ENCODE assay signal across 8 cellular contexts in the genomic region with DNA sequence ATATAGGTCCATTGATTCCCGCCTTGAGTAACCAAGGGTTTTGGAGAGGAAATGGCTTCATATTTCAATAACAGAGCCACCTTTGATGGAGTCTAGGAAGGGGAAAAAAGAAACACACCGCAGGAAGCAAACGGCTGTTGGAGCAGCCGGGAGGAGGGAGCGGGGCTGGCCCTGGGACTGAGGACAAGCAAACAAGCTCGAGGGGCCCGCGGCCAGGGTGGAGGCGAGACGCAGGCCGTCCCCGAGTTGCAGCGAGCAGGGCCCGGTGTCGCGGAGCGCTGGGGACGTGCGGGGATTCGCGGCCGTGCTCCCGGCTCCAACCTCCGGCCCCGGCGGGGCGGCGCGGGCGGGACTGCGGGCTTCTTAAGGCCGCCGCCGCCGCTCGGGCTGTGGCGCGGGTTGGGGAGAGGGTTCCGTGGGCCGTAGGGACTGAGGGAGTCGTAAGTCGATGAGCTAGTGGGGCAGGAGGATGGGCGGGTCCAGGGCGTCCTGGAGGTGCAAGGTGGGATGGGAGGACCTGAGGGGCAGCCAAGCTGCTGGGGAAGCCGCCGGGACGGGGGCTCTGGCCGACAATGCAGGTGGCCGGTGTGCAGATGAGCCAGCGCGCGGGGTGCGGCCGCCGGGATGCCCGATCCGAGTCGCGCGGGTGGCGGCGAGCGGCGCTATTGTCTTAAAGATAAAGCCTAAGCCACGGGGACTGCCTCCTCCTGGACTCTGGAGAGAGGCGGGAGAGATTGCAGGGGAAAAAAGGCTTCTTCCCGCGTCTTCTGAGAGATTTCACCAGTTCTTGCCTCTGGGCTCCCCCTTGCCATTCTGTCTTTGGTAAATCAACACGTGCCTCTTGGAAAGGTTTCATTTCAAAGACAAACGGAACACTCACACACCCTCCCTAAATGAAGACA. TPM values are rescaled to one million over a fixed set of nuclear protein-coding genes. Genes with fewer than 3 reads are reported as not detected.
DNase-seq lines count a peak whose midpoint lies in the region; ATAC-seq and TF ChIP-seq lines count a peak whose summit lies in the region.

No MANE protein-coding gene starts in this region.

- peaks cover 30 to 41% of the 10 kb centered on the region in 2 donors for H3K27me3 Mint-ChIP-seq in CD4-positive, alpha-beta memory T cell

- intact Hi-C loops in CD4-positive, alpha-beta memory T cell (cut with micrococcal nuclease) = no loop called here

- peak overlapping the region; percentile 52 to 89 (median 77) for H3K4me3 Mint-ChIP-seq in CD4-positive, alpha-beta memory T cell

- H3K9ac ChIP-seq in liver (ENCODE audit: low read depth in 1 of 2, low read length in 2 of 2) (no peak overlapping the region), stomach smooth muscle (ENCODE audit: low read length in 2 of 2) (peak overlapping the region in 1 of 2 donors; percentile 9)

- peak; percentile 75 for ATAC-seq in GM19023 (IDR thresholded peaks at IDR 0.05; ENCODE audit: unreplicated experiment)
- peak; percentile 68 for ATAC-seq in HG03521 (IDR thresholded peaks at IDR 0.05; ENCODE audit: unreplicated experiment)

- no peak overlapping the region for H3K27ac Mint-ChIP-seq in CD4-positive, alpha-beta memory T cell

- CTCF ChIA-PET in CD4-positive, alpha-beta memory T cell (lab: Charles Lee; ENCODE audit: partially characterized antibody) = interaction anchor here (2.3 kb wide), 1 partner anchor 10 kb away, joined by 7 read pairs; no protein-coding TSS in a partner anchor

- DNase-seq in CD4-positive, alpha-beta memory T cell = no peak
- DNase-seq in RPMI7951 (ENCODE audit: low read depth) (peak; percentile 70), dermis blood vessel endothelial cell (peak; percentile 69)
- DNase-seq in central memory CD4-positive, alpha-beta T cell = no peak

- H3K9me3 Mint-ChIP-seq in CD4-positive, alpha-beta memory T cell = peaks cover 0 to 1% (median 0%) of the 10 kb centered on the region in 8 donors

- POLR2A ChIA-PET in CD4-positive, alpha-beta memory T cell (lab: Charles Lee; ENCODE audit: partially characterized antibody) = no interaction called here

- H3K27ac ChIP-seq in CD4-positive, alpha-beta memory T cell (ENCODE audit: low read depth, low read length) = no peak overlapping the region
- no peak overlapping the region for H3K27ac ChIP-seq in liver (ENCODE audit: low read depth in 1 of 2, low read length in 2 of 2)
- H3K27ac ChIP-seq in stomach smooth muscle (ENCODE audit: low read length) = no peak overlapping the region

- no peaks in the 10 kb centered on the region for H3K36me3 Mint-ChIP-seq in CD4-positive, alpha-beta memory T cell

- H3K9me3 ChIP-seq in CD4-positive, alpha-beta memory T cell (ENCODE audit: control insufficient read depth in 1 of 2, low read length in 2 of 2) = no peaks in the 10 kb centered on the region
- H3K9me3 ChIP-seq in liver (ENCODE audit: control insufficient read depth in 4 of 4, low read length in 3 of 4) (no peaks in the 10 kb centered on the region), stomach smooth muscle (ENCODE audit: control insufficient read depth in 2 of 2, low read length in 2 of 2) (no peaks in the 10 kb centered on the region)

- H3K36me3 ChIP-seq in CD4-positive, alpha-beta memory T cell (ENCODE audit: insufficient read depth, low read length) = no peaks in the 10 kb centered on the region
- H3K36me3 ChIP-seq in liver (ENCODE audit: control insufficient read depth in 4 of 4, insufficient read depth in 3 of 4, low read depth in 1 of 4, low read length in 3 of 4) (no peaks in the 10 kb centered on the region), stomach smooth muscle (ENCODE audit: control insufficient read depth in 2 of 2, insufficient read depth in 2 of 2, low read length in 2 of 2) (no peaks in the 10 kb centered on the region)

- no peaks in the 10 kb centered on the region for H3K4me1 ChIP-seq in CD4-positive, alpha-beta memory T cell (ENCODE audit: insufficient read depth, low read length)
- H3K4me1 ChIP-seq in liver (ENCODE audit: control insufficient read depth in 4 of 4, insufficient read depth in 4 of 4, low read length in 3 of 4) (peaks cover 7 to 14% (median 11%) of the 10 kb centered on the region in 4 donors), stomach smooth muscle (ENCODE audit: control insufficient read depth, insufficient read depth, low read length) (no peaks in the 10 kb centered on the region)

- TF ChIP-seq CTCF in liver (IDR thresholded peaks at IDR 0.05; ENCODE audit: low read depth, low read length, missing input control) = peak; percentile 19

- H3K27me3 ChIP-seq in CD4-positive, alpha-beta memory T cell (ENCODE audit: insufficient read depth, low read length) = peaks cover 13% of the 10 kb centered on the region
- peaks cover 0 to 7% (median 4%) of the 10 kb centered on the region in 4 donors for H3K27me3 ChIP-seq in liver (ENCODE audit: control insufficient read depth in 4 of 4, insufficient read depth in 4 of 4, low read length in 3 of 4)
- H3K27me3 ChIP-seq in stomach smooth muscle (ENCODE audit: control insufficient read depth in 1 of 2, insufficient read depth in 2 of 2, low read length in 2 of 2) = peaks cover 8 to 44% of the 10 kb centered on the region in 2 donors

- peak; percentile 49 to 63 for TF ChIP-seq RAD21 in liver (IDR thresholded peaks at IDR 0.05)

- H3K4me1 Mint-ChIP-seq in CD4-positive, alpha-beta memory T cell = peaks cover 4 to 10% (median 7%) of the 10 kb centered on the region in 4 donors

- no peak overlapping the region for H3K4me3 ChIP-seq in CD4-positive, alpha-beta memory T cell (ENCODE audit: low read length in 2 of 2)
- H3K4me3 ChIP-seq in liver (ENCODE audit: low read depth in 1 of 3, low read length in 3 of 3) (peak overlapping the region in 2 of 3 donors; percentile 41 to 66), stomach smooth muscle (ENCODE audit: low read length in 2 of 2) (peak overlapping the region; percentile 49 to 69)

- WGBS in liver = 3% methylated on average over 70 of the region's 70 CpGs

TF ChIP-seq in liver, 16 proteins besides CTCF, POLR2A, EP300 and RAD21:
- TF ChIP-seq FOXA2 (IDR thresholded peaks at IDR 0.05) (no peak), REST (IDR thresholded peaks at IDR 0.05) (no peak), GABPA (IDR thresholded peaks at IDR 0.05 in 1 of 2, conservative IDR thresholded peaks at IDR 0.05 in 1 of 2) (no peak), MAX (IDR thresholded peaks at IDR 0.05) (no peak)
- TF ChIP-seq, protein P1, sequence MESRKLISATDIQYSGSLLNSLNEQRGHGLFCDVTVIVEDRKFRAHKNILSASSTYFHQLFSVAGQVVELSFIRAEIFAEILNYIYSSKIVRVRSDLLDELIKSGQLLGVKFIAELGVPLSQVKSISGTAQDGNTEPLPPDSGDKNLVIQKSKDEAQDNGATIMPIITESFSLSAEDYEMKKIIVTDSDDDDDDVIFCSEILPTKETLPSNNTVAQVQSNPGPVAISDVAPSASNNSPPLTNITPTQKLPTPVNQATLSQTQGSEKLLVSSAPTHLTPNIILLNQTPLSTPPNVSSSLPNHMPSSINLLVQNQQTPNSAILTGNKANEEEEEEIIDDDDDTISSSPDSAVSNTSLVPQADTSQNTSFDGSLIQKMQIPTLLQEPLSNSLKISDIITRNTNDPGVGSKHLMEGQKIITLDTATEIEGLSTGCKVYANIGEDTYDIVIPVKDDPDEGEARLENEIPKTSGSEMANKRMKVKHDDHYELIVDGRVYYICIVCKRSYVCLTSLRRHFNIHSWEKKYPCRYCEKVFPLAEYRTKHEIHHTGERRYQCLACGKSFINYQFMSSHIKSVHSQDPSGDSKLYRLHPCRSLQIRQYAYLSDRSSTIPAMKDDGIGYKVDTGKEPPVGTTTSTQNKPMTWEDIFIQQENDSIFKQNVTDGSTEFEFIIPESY (IDR thresholded peaks at IDR 0.05) = no peak

RNA-seq across cellular contexts. Expression of gene HAPLN1, which starts 1.5 kb away (rescaled TPM):
- total RNA-seq in CD4-positive, alpha-beta memory T cell = not detected
- polyA plus RNA-seq in CD4-positive, alpha-beta memory T cell = not detected
- total RNA-seq in RPMI7951 (2014; rRNA removed; shearing (Covaris generic)) = under 0.01 TPM in 1 of 2 replicates, not detected in the other
- total RNA-seq in dermis blood vessel endothelial cell (under 0.01 TPM in 1 of 2 replicates, not detected in the other), liver (1 to 10 TPM in 1 of 2 donors, not detected in 1; 1.3 TPM)
- under 1 TPM in 1 of 2 donors, not detected in 1; 0.07 TPM for polyA plus RNA-seq in liver

Comparison
In these comparisons a context has a peak if more than half of its experiments do, and no peak if none do; other contexts are left out.
1. DNase-seq: peak in RPMI7951 (single experiment) and dermis blood vessel endothelial cell (single experiment); none in CD4-positive, alpha-beta memory T cell (0 of 5) and central memory CD4-positive, alpha-beta T cell (single experiment).
2. H3K4me3 ChIP-seq: peak in liver (2 of 3) and stomach smooth muscle (2 of 2); none in CD4-positive, alpha-beta memory T cell (0 of 2).